In the genomic region with DNA sequence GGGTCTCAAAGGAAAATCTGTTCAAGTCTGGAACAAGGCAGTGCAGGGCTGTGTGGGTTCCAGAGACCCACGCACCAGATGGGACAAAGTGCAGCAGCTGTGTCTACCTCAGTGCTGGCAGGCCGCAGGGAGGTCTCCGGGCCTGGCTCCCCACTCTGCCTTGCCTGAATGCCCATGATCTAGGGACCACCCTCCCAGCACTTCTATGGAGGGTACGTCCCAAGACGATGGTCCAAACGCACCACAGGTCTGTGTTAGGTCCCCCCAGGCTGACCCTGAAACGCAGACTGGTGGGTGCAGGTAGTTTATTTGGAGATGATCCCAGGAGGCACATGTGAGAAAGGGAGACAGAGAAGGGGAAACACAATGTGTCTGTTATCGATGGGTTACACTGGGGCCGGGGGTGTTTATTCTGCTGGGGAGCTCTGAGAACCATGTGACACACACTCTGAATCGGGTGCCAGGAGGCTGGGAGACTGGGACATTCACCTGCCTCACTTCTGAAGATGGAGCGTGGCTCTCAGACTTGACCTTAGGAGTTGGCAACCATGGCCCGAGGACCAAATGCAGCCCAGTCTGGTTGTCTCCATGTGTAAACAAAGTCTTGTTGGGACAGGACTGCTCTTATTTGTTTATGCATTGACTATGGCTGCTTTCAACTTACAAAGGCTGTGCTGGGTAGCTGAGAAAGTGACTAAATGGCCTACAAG, we compare ENCODE assay signal across 26 cellular contexts. TPM values are rescaled to one million over a fixed set of nuclear protein-coding genes. Genes with fewer than 3 reads are reported as not detected.
DNase-seq lines count a peak whose midpoint lies in the region; ATAC-seq, FAIRE-seq and TF ChIP-seq lines count a peak whose summit lies in the region.
"Had no signal": no experiment of that assay in that cellular context is flagged by ENCODE, and none has a peak within 500 bp of the region (broad histone marks: within the 10 kb centered on the region; RNA-seq: fewer than 3 reads in every experiment).

No MANE protein-coding gene starts in this region.

- TF ChIP-seq POLR2A in HepG2 (IDR thresholded peaks at IDR 0.05; ENCODE audit: insufficient read depth in 1 of 2, low read depth in 2 of 2, low read length in 2 of 2) (no peak), right lobe of liver (IDR thresholded peaks at IDR 0.05) (no peak), suprapubic skin (IDR thresholded peaks at IDR 0.05) (no peak)

- TF ChIP-seq CTCF in HepG2 (CRISPR knock-in tag; IDR thresholded peaks at IDR 0.05) (no peak), right lobe of liver (IDR thresholded peaks at IDR 0.05) (no peak), epithelial cell of esophagus (IDR thresholded peaks at IDR 0.05; ENCODE audit: insufficient read depth, low read depth, low read length, missing control alignments) (no peak), neural crest cell (conservative IDR thresholded peaks at IDR 0.05) (no peak), suprapubic skin (IDR thresholded peaks at IDR 0.05) (no peak)

- no peaks in the 10 kb centered on the region for H4K20me1 ChIP-seq in HepG2 (ENCODE audit: insufficient read depth, low read length)
- H4K20me1 ChIP-seq: BLaER1 treated with 17β-estradiol and CSF1 and Interleukin-3, amounts not matched to agents 10 nM and 100 nM had no signal

- no peak for TF ChIP-seq EP300 in HepG2 (IDR thresholded peaks at IDR 0.05; ENCODE audit: low read depth in 2 of 2, low read length in 2 of 2)
- TF ChIP-seq EP300 in HepG2 (CRISPR knock-in tag; IDR thresholded peaks at IDR 0.05; ENCODE audit: borderline replicate concordance), result no peak
- no peak for TF ChIP-seq EP300 in suprapubic skin (IDR thresholded peaks at IDR 0.05)

- no peaks in the 10 kb centered on the region for H3K36me3 Mint-ChIP-seq in neural crest cell (ENCODE audit: low read depth)
- H3K36me3 Mint-ChIP-seq: CD14-positive monocyte; CD8-positive, alpha-beta memory T cell had no signal

- no peaks in the 10 kb centered on the region for H3K4me1 Mint-ChIP-seq in neural crest cell
- H3K4me1 Mint-ChIP-seq: CD8-positive, alpha-beta memory T cell had no signal

- ATAC-seq in HepG2 (peak; percentile 33; the same call in 2 of the 3 replicates), right lobe of liver (no peak), aorta (ENCODE audit: low FRiP score) (no peak)
- ATAC-seq: A549 had no signal

- no peak overlapping the region for H3K4me2 ChIP-seq in HepG2 (ENCODE audit: low read depth, low read length)
- H3K4me2 ChIP-seq: A549; BLaER1 treated with 17β-estradiol and CSF1 and Interleukin-3, amounts not matched to agents 10 nM and 100 nM had no signal

- H3K4me1 ChIP-seq in HepG2 (ENCODE audit: insufficient read depth, low read length), result peaks cover 12% of the 10 kb centered on the region
- no peaks in the 10 kb centered on the region for H3K4me1 ChIP-seq in right lobe of liver
- H3K4me1 ChIP-seq in suprapubic skin, result no peaks in the 10 kb centered on the region
- no peaks in the 10 kb centered on the region for H3K4me1 ChIP-seq in aorta (ENCODE audit: control insufficient read depth in 1 of 2, insufficient read depth in 2 of 2, low read length in 2 of 2)
- H3K4me1 ChIP-seq: A549, BE2C, HAP-1 had no signal

- H3K9me3 Mint-ChIP-seq in neural crest cell, result no peaks in the 10 kb centered on the region
- H3K9me3 Mint-ChIP-seq: CD4-positive, alpha-beta T cell; HFFc6 had no signal

- no TSS peak for BruUV-seq in HepG2 (replicated peaks; lab: Mats Ljungman, UMichigan)

- H3K27me3 Mint-ChIP-seq in neural crest cell (ENCODE audit: low read depth), result peaks cover 2% of the 10 kb centered on the region

- TF ChIP-seq RAD21 in HepG2 (CRISPR knock-in tag; IDR thresholded peaks at IDR 0.05), result no peak

- H3K9ac ChIP-seq in HepG2 (ENCODE audit: insufficient read depth, low read depth, low read length), result no peak overlapping the region
- H3K9ac ChIP-seq: BLaER1 treated with 17β-estradiol and CSF1 and Interleukin-3, amounts not matched to agents 10 nM and 100 nM had no signal

- in situ Hi-C loops in HepG2 (cut with HindIII; ENCODE audit: extremely low pct_ligation_motif_present, low pct_unique_long_range_greater_than_20kb), result no loop called here

- H3K27ac ChIP-seq in HepG2 (ENCODE audit: extremely low read length, insufficient read depth, low read length) (no peak overlapping the region), right lobe of liver (no peak overlapping the region), suprapubic skin (no peak overlapping the region), aorta (ENCODE audit: low read depth in 1 of 2, low read length in 2 of 2) (no peak overlapping the region)
- H3K27ac ChIP-seq: A549; BLaER1 treated with 17β-estradiol and CSF1 and Interleukin-3, amounts not matched to agents 10 nM and 100 nM had no signal

- H3K79me2 ChIP-seq in HepG2 (ENCODE audit: insufficient read depth, low read length), result no peaks in the 10 kb centered on the region

- no peak overlapping the region for H3K4me3 Mint-ChIP-seq in neural crest cell
- H3K4me3 Mint-ChIP-seq: CD14-positive monocyte; CD4-positive, alpha-beta T cell; CD8-positive, alpha-beta memory T cell; HFFc6 had no signal

- DNase-seq in activated CD8-positive, alpha-beta memory T cell treated with anti-CD3 and anti-CD28 coated beads for 24 hours, result peak; percentile 48
- DNase-seq in activated CD8-positive, alpha-beta memory T cell treated with anti-CD3 and anti-CD28 coated beads, Interleukin-2, amount 50 U/mL, for 4 hours, result no peak
- DNase-seq in HepG2 (ENCODE audit: low spot score) (no peak), right lobe of liver (no peak), epithelial cell of esophagus (ENCODE audit: low read depth) (peak; percentile 31), neural crest cell (ENCODE audit: low read depth, low spot score) (no peak), suprapubic skin (ENCODE audit: low spot score in 2 of 2) (no peak), aorta (no peak)
- DNase-seq: 8988T; ACHN; AML-193; BE2C; CD4-positive, alpha-beta T cell; CD8-positive, alpha-beta memory T cell; DMS 273 treated with DMSO at 0.1 percent for 48 hours; DND-41; GOT3; HFFc6 had no signal

- intact Hi-C loops in HepG2 (cut with micrococcal nuclease; ENCODE audit: unreplicated experiment), result no loop called here
- intact Hi-C loops in right lobe of liver (cut with DNase I), result no loop called here
- intact Hi-C loops in aorta (cut with DNase I), result no loop called here

- no peak overlapping the region for H2AFZ ChIP-seq in HepG2 (ENCODE audit: low read length)

- peak overlapping the region; percentile 62 for H3K27ac Mint-ChIP-seq in neural crest cell (ENCODE audit: unreplicated experiment)
- H3K27ac Mint-ChIP-seq: CD14-positive monocyte; CD4-positive, alpha-beta T cell; HFFc6 had no signal

- H3K27me3 ChIP-seq in HepG2 (ENCODE audit: control insufficient read depth in 1 of 2, insufficient read depth in 2 of 2, low read length in 2 of 2) (peaks cover 3 to 9% of the 10 kb centered on the region in 2 experiments; a peak in 2 of 5 replicates), right lobe of liver (peaks cover 0 to 6% of the 10 kb centered on the region in 2 donors), suprapubic skin (peaks cover 3% of the 10 kb centered on the region), aorta (ENCODE audit: control insufficient read depth in 1 of 2, insufficient read depth in 2 of 2, low read length in 1 of 2) (no peaks in the 10 kb centered on the region)
- H3K27me3 ChIP-seq: BLaER1 treated with 17β-estradiol and CSF1 and Interleukin-3, amounts not matched to agents 10 nM and 100 nM had no signal

- no peak for FAIRE-seq in HepG2 (lab: Jason Lieb, UNC)
- FAIRE-seq: A549, D721Med, G401.6, GM12892, H54 had no signal

- H3K36me3 ChIP-seq in HepG2 (replicated peaks in 1 of 2; ENCODE audit: control insufficient read depth in 1 of 2, insufficient read depth in 2 of 2, low read length in 2 of 2), result no peaks in the 10 kb centered on the region
- no peaks in the 10 kb centered on the region for H3K36me3 ChIP-seq in right lobe of liver
- no peaks in the 10 kb centered on the region for H3K36me3 ChIP-seq in suprapubic skin
- no peaks in the 10 kb centered on the region for H3K36me3 ChIP-seq in aorta (ENCODE audit: control insufficient read depth in 1 of 2, insufficient read depth in 2 of 2, low read length in 1 of 2)
- H3K36me3 ChIP-seq: BE2C; BLaER1 treated with 17β-estradiol and CSF1 and Interleukin-3, amounts not matched to agents 10 nM and 100 nM; HAP-1 had no signal

- H3K9me3 ChIP-seq in HepG2 (ENCODE audit: low read length), result no peaks in the 10 kb centered on the region
- no peaks in the 10 kb centered on the region for H3K9me3 ChIP-seq in right lobe of liver
- H3K9me3 ChIP-seq in suprapubic skin, result no peaks in the 10 kb centered on the region
- peaks cover 2% of the 10 kb centered on the region for H3K9me3 ChIP-seq in aorta (ENCODE audit: control insufficient read depth, low read length)
- H3K9me3 ChIP-seq: A549, BE2C, HAP-1 had no signal

- WGBS in HepG2 (ENCODE audit: low lambda C conversion rate), result 35% methylated on average over 10 of the region's 12 CpGs
- WGBS in right lobe of liver (ENCODE audit: insufficient coverage, low coverage, low lambda C conversion rate, missing lambda C conversion rate), result 80% methylated on average over 3 of the region's 12 CpGs
- WGBS in suprapubic skin, result 90% methylated on average over 12 of the region's 12 CpGs
- 80 to 81% methylated on average over 11 to 12 of the region's 12 CpGs for WGBS in aorta, 2 donors

- CTCF ChIA-PET in HepG2 (lab: Yijun Ruan, JAX; ENCODE audit: low intra/inter-chr PET ratio, low total read pairs), result no interaction called here

- H3K4me3 ChIP-seq in HepG2 (replicated peaks in 1 of 3; ENCODE audit: insufficient read depth in 1 of 3, low read depth in 2 of 3, low read length in 3 of 3), result no peak overlapping the region
- H3K4me3 ChIP-seq in right lobe of liver, result no peak overlapping the region
- no peak overlapping the region for H3K4me3 ChIP-seq in epithelial cell of esophagus (ENCODE audit: low read length)
- H3K4me3 ChIP-seq in suprapubic skin, result no peak overlapping the region
- H3K4me3 ChIP-seq in aorta (ENCODE audit: low read length in 2 of 2), result no peak overlapping the region
- H3K4me3 ChIP-seq: A549; BLaER1 treated with 17β-estradiol and CSF1 and Interleukin-3, amounts not matched to agents 10 nM and 100 nM; HAP-1 had no signal

- POLR2A ChIA-PET in HepG2 (lab: Yijun Ruan, JAX), result no interaction called here

RNA-seq across cellular contexts. Expression of gene CST9L, which starts 21.7 kb away (rescaled TPM):
- 0.15 TPM in 1 of 2 replicates, not detected in the other for total RNA-seq in HepG2 (2016; rRNA removed; fragmentation: Illumina TruSeq; extraction: Trizol)
- total RNA-seq in HepG2 (2016; cell fraction: cytosol; rRNA removed; fragmentation: Illumina TruSeq; extraction: Trizol; ENCODE audit: low read depth), result not detected in 2 replicates
- not detected in 2 replicates for total RNA-seq in HepG2 (2016; cell fraction: insoluble cytoplasmic fraction; rRNA removed; fragmentation: Illumina TruSeq; extraction: Trizol)
- total RNA-seq in HepG2 (2016; cell fraction: membrane; rRNA removed; fragmentation: Illumina TruSeq; extraction: Trizol), result not detected in 2 replicates
- total RNA-seq in HepG2 (2016; cell fraction: nucleus; rRNA removed; fragmentation: Illumina TruSeq; extraction: Trizol), result not detected in 2 replicates
- polyA plus RNA-seq in HepG2 (2011; rRNA removed), result not detected in 2 replicates
- polyA plus RNA-seq in HepG2 (2011; cell fraction: cytosol; rRNA removed), result not detected in 2 replicates
- polyA plus RNA-seq in HepG2 (2011; cell fraction: nucleus; rRNA removed), result not detected in 2 replicates
- not detected in 2 replicates for polyA plus RNA-seq in HepG2 (2012)
- not detected in 2 replicates for polyA plus RNA-seq in HepG2 (2016; cell fraction: cytosol; fragmentation: Illumina TruSeq; extraction: Trizol; ENCODE audit: low read depth)
- polyA plus RNA-seq in HepG2 (2016; cell fraction: insoluble cytoplasmic fraction; fragmentation: Illumina TruSeq; extraction: Trizol; ENCODE audit: low read depth), result not detected in 2 replicates
- polyA plus RNA-seq in HepG2 (2016; cell fraction: membrane; fragmentation: Illumina TruSeq; extraction: Trizol; ENCODE audit: low read depth), result not detected in 2 replicates
- not detected in 2 replicates for polyA plus RNA-seq in HepG2 (2016; cell fraction: nucleus; fragmentation: Illumina TruSeq; extraction: Trizol; ENCODE audit: insufficient read depth, low read depth)
- polyA minus RNA-seq in HepG2 (2011; rRNA and poly(A)+ RNA removed; ENCODE audit: low replicate concordance), result not detected in 2 replicates
- not detected in 2 replicates for polyA minus RNA-seq in HepG2 (2011; cell fraction: cytosol; rRNA and poly(A)+ RNA removed)
- polyA minus RNA-seq in HepG2 (2011; cell fraction: nucleus; rRNA and poly(A)+ RNA removed), result not detected in 2 replicates
- not detected for total RNA-seq in right lobe of liver
- total RNA-seq in neural crest cell, result not detected in 2 replicates
- total RNA-seq in suprapubic skin, result not detected
- total RNA-seq in aorta, result not detected
- polyA plus RNA-seq in aorta, result not detected
- total RNA-seq: CD4-positive, alpha-beta T cell; CD8-positive, alpha-beta memory T cell; HFFc6 had no signal
- polyA plus RNA-seq: A549; CD14-positive monocyte; CD8-positive, alpha-beta memory T cell had no signal

RNA-seq across cellular contexts. Expression of gene CST8, which starts 55.7 kb away (rescaled TPM):
- total RNA-seq in HepG2 (2016; rRNA removed; fragmentation: Illumina TruSeq; extraction: Trizol), result not detected in 2 replicates
- total RNA-seq in HepG2 (2016; cell fraction: cytosol; rRNA removed; fragmentation: Illumina TruSeq; extraction: Trizol; ENCODE audit: low read depth), result not detected in 2 replicates
- not detected in 2 replicates for total RNA-seq in HepG2 (2016; cell fraction: insoluble cytoplasmic fraction; rRNA removed; fragmentation: Illumina TruSeq; extraction: Trizol)
- not detected in 2 replicates for total RNA-seq in HepG2 (2016; cell fraction: membrane; rRNA removed; fragmentation: Illumina TruSeq; extraction: Trizol)
- total RNA-seq in HepG2 (2016; cell fraction: nucleus; rRNA removed; fragmentation: Illumina TruSeq; extraction: Trizol), result not detected in 2 replicates
- polyA plus RNA-seq in HepG2 (2011; rRNA removed), result not detected in 2 replicates
- not detected in 2 replicates for polyA plus RNA-seq in HepG2 (2011; cell fraction: cytosol; rRNA removed)
- not detected in 2 replicates for polyA plus RNA-seq in HepG2 (2011; cell fraction: nucleus; rRNA removed)
- polyA plus RNA-seq in HepG2 (2012), result not detected in 2 replicates
- not detected in 2 replicates for polyA plus RNA-seq in HepG2 (2016; cell fraction: cytosol; fragmentation: Illumina TruSeq; extraction: Trizol; ENCODE audit: low read depth)
- not detected in 2 replicates for polyA plus RNA-seq in HepG2 (2016; cell fraction: insoluble cytoplasmic fraction; fragmentation: Illumina TruSeq; extraction: Trizol; ENCODE audit: low read depth)
- not detected in 2 replicates for polyA plus RNA-seq in HepG2 (2016; cell fraction: membrane; fragmentation: Illumina TruSeq; extraction: Trizol; ENCODE audit: low read depth)
- polyA plus RNA-seq in HepG2 (2016; cell fraction: nucleus; fragmentation: Illumina TruSeq; extraction: Trizol; ENCODE audit: insufficient read depth, low read depth), result not detected in 2 replicates
- not detected in 2 replicates for polyA minus RNA-seq in HepG2 (2011; rRNA and poly(A)+ RNA removed; ENCODE audit: low replicate concordance)
- not detected in 2 replicates for polyA minus RNA-seq in HepG2 (2011; cell fraction: cytosol; rRNA and poly(A)+ RNA removed)
- not detected in 2 replicates for polyA minus RNA-seq in HepG2 (2011; cell fraction: nucleus; rRNA and poly(A)+ RNA removed)
- total RNA-seq in right lobe of liver, result not detected
- not detected in 2 replicates for total RNA-seq in neural crest cell
- not detected for total RNA-seq in suprapubic skin
- not detected for total RNA-seq in aorta
- not detected for polyA plus RNA-seq in aorta
- total RNA-seq: CD4-positive, alpha-beta T cell; CD8-positive, alpha-beta memory T cell; HFFc6 had no signal
- polyA plus RNA-seq: A549; CD14-positive monocyte; CD8-positive, alpha-beta memory T cell had no signal

RNA-seq across cellular contexts. Expression of gene CST9, which starts 59.1 kb away (rescaled TPM):
- 0.07 TPM in 1 of 2 replicates, not detected in the other for total RNA-seq in HepG2 (2016; rRNA removed; fragmentation: Illumina TruSeq; extraction: Trizol)
- total RNA-seq in HepG2 (2016; cell fraction: cytosol; rRNA removed; fragmentation: Illumina TruSeq; extraction: Trizol; ENCODE audit: low read depth), result not detected in 2 replicates
- total RNA-seq in HepG2 (2016; cell fraction: insoluble cytoplasmic fraction; rRNA removed; fragmentation: Illumina TruSeq; extraction: Trizol), result not detected in 2 replicates
- total RNA-seq in HepG2 (2016; cell fraction: membrane; rRNA removed; fragmentation: Illumina TruSeq; extraction: Trizol), result not detected in 2 replicates
- not detected in 2 replicates for total RNA-seq in HepG2 (2016; cell fraction: nucleus; rRNA removed; fragmentation: Illumina TruSeq; extraction: Trizol)
- polyA plus RNA-seq in HepG2 (2011; rRNA removed), result not detected in 2 replicates
- not detected in 2 replicates for polyA plus RNA-seq in HepG2 (2011; cell fraction: cytosol; rRNA removed)
- polyA plus RNA-seq in HepG2 (2011; cell fraction: nucleus; rRNA removed), result not detected in 2 replicates
- polyA plus RNA-seq in HepG2 (2012), result not detected in 2 replicates
- not detected in 2 replicates for polyA plus RNA-seq in HepG2 (2016; cell fraction: cytosol; fragmentation: Illumina TruSeq; extraction: Trizol; ENCODE audit: low read depth)
- polyA plus RNA-seq in HepG2 (2016; cell fraction: insoluble cytoplasmic fraction; fragmentation: Illumina TruSeq; extraction: Trizol; ENCODE audit: low read depth), result not detected in 2 replicates
- not detected in 2 replicates for polyA plus RNA-seq in HepG2 (2016; cell fraction: membrane; fragmentation: Illumina TruSeq; extraction: Trizol; ENCODE audit: low read depth)
- not detected in 2 replicates for polyA plus RNA-seq in HepG2 (2016; cell fraction: nucleus; fragmentation: Illumina TruSeq; extraction: Trizol; ENCODE audit: insufficient read depth, low read depth)
- not detected in 2 replicates for polyA minus RNA-seq in HepG2 (2011; rRNA and poly(A)+ RNA removed; ENCODE audit: low replicate concordance)
- not detected in 2 replicates for polyA minus RNA-seq in HepG2 (2011; cell fraction: cytosol; rRNA and poly(A)+ RNA removed)
- 0.25 TPM in 1 of 2 replicates, not detected in the other for polyA minus RNA-seq in HepG2 (2011; cell fraction: nucleus; rRNA and poly(A)+ RNA removed)
- total RNA-seq in right lobe of liver, result not detected
- not detected in 2 replicates for total RNA-seq in neural crest cell
- total RNA-seq in suprapubic skin, result not detected
- not detected for total RNA-seq in aorta
- not detected for polyA plus RNA-seq in aorta
- total RNA-seq: CD4-positive, alpha-beta T cell; CD8-positive, alpha-beta memory T cell; HFFc6 had no signal
- polyA plus RNA-seq: A549; CD8-positive, alpha-beta memory T cell had no signal

Comparison
In these comparisons a context has a peak if more than half of its experiments do, and no peak if none do; other contexts are left out.
1. DNase-seq: peak in activated CD8-positive, alpha-beta memory T cell treated with anti-CD3 and anti-CD28 coated beads for 24 hours (single experiment) and epithelial cell of esophagus (single experiment); none in activated CD8-positive, alpha-beta memory T cell treated with anti-CD3 and anti-CD28 coated beads, Interleukin-2, amount 50 U/mL, for 4 hours (single experiment), HepG2 (single experiment), right lobe of liver (0 of 3), neural crest cell (single experiment), suprapubic skin (0 of 2) and aorta (0 of 2).